Comparison of ENCODE assay signal across 8 cellular contexts in genomic region chr7:26046878-26047277, GRCh38.
"Had no signal": no experiment of that assay in that cellular context is flagged by ENCODE, and none has a peak within 500 bp of the region (broad histone marks: within the 10 kb centered on the region; RNA-seq: fewer than 3 reads in every experiment).

No MANE protein-coding gene starts in this region.

- FAIRE-seq: G401.6, GM12878, GM12891, GM12892, GM18507, GM19239 had no signal

- H3K4me3 ChIP-seq: GM12878 had no signal

- DNase-seq: GDM1, GF-D8 had no signal
